ENCODE assay signal across 8 cellular contexts in the genomic region with DNA sequence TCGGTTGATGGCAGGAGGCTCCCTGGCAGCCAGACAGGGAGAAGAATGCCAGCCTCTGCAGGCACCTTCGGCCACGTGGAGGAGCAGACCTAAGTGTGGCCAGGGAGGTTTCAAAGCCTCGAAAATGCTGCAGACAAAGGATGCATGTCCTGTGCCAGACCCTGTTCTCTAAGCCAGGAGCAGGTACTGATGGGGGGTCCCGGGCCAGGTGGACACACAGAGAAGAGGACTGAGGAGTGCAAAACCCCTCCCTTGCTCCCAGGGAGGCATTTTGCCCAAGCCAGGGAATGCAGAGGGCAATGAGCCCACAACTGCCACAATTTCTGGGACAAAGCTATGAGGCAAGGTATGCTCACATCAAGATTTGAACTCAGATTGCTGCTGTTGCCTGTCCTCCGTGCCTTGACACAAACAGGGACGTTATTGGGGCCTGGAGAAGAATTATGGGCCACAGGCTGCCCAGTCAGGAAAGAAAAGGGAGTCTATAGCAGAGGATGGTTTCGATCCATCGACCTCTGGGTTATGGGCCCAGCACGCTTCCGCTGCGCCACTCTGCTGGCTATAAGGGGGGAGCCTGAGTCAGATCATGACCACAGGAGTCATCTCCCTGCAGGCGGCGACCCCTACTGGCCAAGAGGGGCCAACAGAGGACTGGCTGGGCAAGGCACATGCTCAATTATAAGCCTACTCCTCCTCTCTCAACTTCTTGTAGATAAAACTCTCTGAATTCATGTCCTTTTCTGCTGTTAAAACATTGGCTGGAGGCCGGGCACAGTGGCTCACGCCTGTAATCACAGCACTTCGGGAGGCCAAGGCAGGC. TPM values are rescaled to one million over a fixed set of nuclear protein-coding genes. Genes with fewer than 3 reads are reported as not detected.
DNase-seq lines count a peak whose midpoint lies in the region; ATAC-seq and TF ChIP-seq lines count a peak whose summit lies in the region.

No MANE protein-coding gene starts in this region.

- H3K4me1 Mint-ChIP-seq in CD4-positive, alpha-beta memory T cell: peaks cover 12 to 34% (median 18%) of the 10 kb centered on the region in 4 donors

- H4K20me1 ChIP-seq in PC-3 (ENCODE audit: low read length): no peaks in the 10 kb centered on the region

- H3K36me3 Mint-ChIP-seq in CD4-positive, alpha-beta memory T cell: peaks cover 0 to 10% of the 10 kb centered on the region in 2 donors

- no peaks in the 10 kb centered on the region for H3K9me3 ChIP-seq in CD4-positive, alpha-beta memory T cell (ENCODE audit: control insufficient read depth in 1 of 2, low read length in 2 of 2)
- no peaks in the 10 kb centered on the region for H3K9me3 ChIP-seq in PC-3 (ENCODE audit: low read length)

- peak overlapping the region; percentile 27 for H3K4me2 ChIP-seq in PC-3 (ENCODE audit: low read length)

- peak; percentile 85 for TF ChIP-seq CTCF in PC-3 (conservative IDR thresholded peaks at IDR 0.05; ENCODE audit: low read depth, low read length)

- H3K27ac Mint-ChIP-seq in CD4-positive, alpha-beta memory T cell: peak overlapping the region; percentile 87 to 100 (median 92)

- H3K27ac ChIP-seq in CD4-positive, alpha-beta memory T cell (ENCODE audit: low read depth, low read length): no peak overlapping the region
- H3K27ac ChIP-seq in PC-3 (ENCODE audit: low read length): peak overlapping the region; percentile 5

- peak; percentile 45 for ATAC-seq in GM21360 (IDR thresholded peaks at IDR 0.05; ENCODE audit: unreplicated experiment)
- peak; percentile 72 for ATAC-seq in PC-3

- peaks cover 21% of the 10 kb centered on the region for H3K4me1 ChIP-seq in CD4-positive, alpha-beta memory T cell (ENCODE audit: insufficient read depth, low read length)
- peaks cover 27% of the 10 kb centered on the region for H3K4me1 ChIP-seq in PC-3 (ENCODE audit: insufficient read depth, low read length)

- no peaks in the 10 kb centered on the region for H3K36me3 ChIP-seq in CD4-positive, alpha-beta memory T cell (ENCODE audit: insufficient read depth, low read length)
- H3K36me3 ChIP-seq in PC-3 (ENCODE audit: low read depth, low read length): no peaks in the 10 kb centered on the region

- H3K9me2 ChIP-seq in PC-3 (replicated peaks; ENCODE audit: low read length): no peaks in the 10 kb centered on the region

- peaks cover 0 to 6% (median 0%) of the 10 kb centered on the region in 8 donors for H3K9me3 Mint-ChIP-seq in CD4-positive, alpha-beta memory T cell

- BruUV-seq in PC-3 (replicated peaks; lab: Mats Ljungman, UMichigan): TSS peak; percentile 100

- 0 out of 2 replicates have a peak overlapping the region, but pooled peaks have one; percentile 6 for H2AFZ ChIP-seq in PC-3 (ENCODE audit: low read length)

- H3K4me3 Mint-ChIP-seq in CD4-positive, alpha-beta memory T cell: peak overlapping the region; percentile 36 to 86 (median 68)

- peak; percentile 86 to 90 (median 88) for DNase-seq in CD4-positive, alpha-beta memory T cell
- peak; percentile 91 for DNase-seq in HuH-7.5 (ENCODE audit: low spot score)
- peak; percentile 94 for DNase-seq in PC-3
- DNase-seq in activated T-cell treated with anti-CD3 and anti-CD28 coated beads for 4 hours: peak; percentile 76
- peak; percentile 93 to 94 for DNase-seq in erythroblast (lab: John Stamatoyannopoulos, UW)
- peak; percentile 90 for DNase-seq in mucosa of gallbladder (ENCODE audit: low spot score)
- DNase-seq in stimulated activated CD8-positive, alpha-beta memory T cell treated with anti-CD3 and anti-CD28 coated beads, Interleukin-4, amount 100 ng/mL, for 48 hours: peak; percentile 94

- no peak overlapping the region for H3K9ac ChIP-seq in PC-3 (ENCODE audit: low read length)

- peaks cover 12% of the 10 kb centered on the region for H3F3A ChIP-seq in PC-3 (ENCODE audit: low read length, unreplicated experiment)

- no peak for TF ChIP-seq POLR2A in erythroblast (IDR thresholded peaks at IDR 0.05; ENCODE audit: low read length)

- POLR2A ChIA-PET in CD4-positive, alpha-beta memory T cell (lab: Charles Lee; ENCODE audit: partially characterized antibody): interaction anchor here (2.1 to 3.7 kb wide), 2 partner anchors 36 to 45 kb away, joined by 5 to 21 read pairs; a partner anchor contains a TSS
- POLR2A ChIA-PET in PC-3 (lab: Charles Lee; ENCODE audit: unreplicated experiment): interaction anchor here (0.7 kb wide), 1 partner anchor 201 kb away, joined by 8 read pairs; no protein-coding TSS in a partner anchor

- CTCF ChIA-PET in CD4-positive, alpha-beta memory T cell (lab: Charles Lee; ENCODE audit: partially characterized antibody): interaction anchor here (0.6 to 1.6 kb wide), 6 partner anchors 17 to 137 kb away, joined by 3 to 4 read pairs (median 3); no protein-coding TSS in a partner anchor
- CTCF ChIA-PET in PC-3 (lab: Charles Lee): interaction anchor here (0.5 to 0.6 kb wide), 2 partner anchors 13 to 43 kb away, joined by 7 to 8 read pairs; no protein-coding TSS in a partner anchor

- H3K27me3 Mint-ChIP-seq in CD4-positive, alpha-beta memory T cell: peaks cover 0 to 5% of the 10 kb centered on the region in 2 donors

- no peaks in the 10 kb centered on the region for H3K79me2 ChIP-seq in PC-3 (ENCODE audit: low read length)

- no peak overlapping the region for H3K4me3 ChIP-seq in CD4-positive, alpha-beta memory T cell (ENCODE audit: low read length in 2 of 2)
- no peak overlapping the region for H3K4me3 ChIP-seq in PC-3 (ENCODE audit: low read length)

- H3K27me3 ChIP-seq in CD4-positive, alpha-beta memory T cell (ENCODE audit: insufficient read depth, low read length): no peaks in the 10 kb centered on the region
- H3K27me3 ChIP-seq in PC-3 (ENCODE audit: low read length): no peaks in the 10 kb centered on the region

- intact Hi-C loops in CD4-positive, alpha-beta memory T cell (cut with micrococcal nuclease): loop anchor here (1.0 kb wide), 1 partner anchor 143 kb away; no protein-coding TSS in a partner anchor
- intact Hi-C loops in PC-3 (cut with micrococcal nuclease): loop anchor here (2.0 to 10.0 kb wide), 3 partner anchors 34 to 80 kb away; a partner anchor contains a TSS

RNA-seq across cellular contexts. Expression of a gene that starts 25.1 kb away (rescaled TPM):
- total RNA-seq in CD4-positive, alpha-beta memory T cell: 10 to 100 TPM; 51.5 to 57.5 TPM
- polyA plus RNA-seq in CD4-positive, alpha-beta memory T cell: 1 to 10 TPM; 1.3 to 6.8 TPM
- total RNA-seq in PC-3 (2014; rRNA removed) (60.5 and 71.0 TPM in 2 replicates), mucosa of gallbladder (51.0 TPM)

RNA-seq across cellular contexts. Expression of a gene that starts 35.9 kb away (rescaled TPM):
- 10 to 100 TPM; 80.8 to 82.9 TPM for total RNA-seq in CD4-positive, alpha-beta memory T cell
- 100 to 1,000 TPM in 1 of 2 donors, 10 to 100 TPM in 1; 94.2 to 146 TPM for polyA plus RNA-seq in CD4-positive, alpha-beta memory T cell
- total RNA-seq in PC-3 (2014; rRNA removed): 59.5 and 64.6 TPM in 2 replicates
- 80.0 TPM for total RNA-seq in mucosa of gallbladder

RNA-seq across cellular contexts. Expression of a gene that starts 43.9 kb away (rescaled TPM):
- 100 to 1,000 TPM; 236 to 249 TPM for total RNA-seq in CD4-positive, alpha-beta memory T cell
- 100 to 1,000 TPM; 166 to 237 TPM for polyA plus RNA-seq in CD4-positive, alpha-beta memory T cell
- total RNA-seq in PC-3 (2014; rRNA removed) (63.6 and 77.2 TPM in 2 replicates), mucosa of gallbladder (114 TPM)
